10 cellular contexts compared by ENCODE assay signal in genomic region chr15:98315951-98316350, GRCh38.
"Had no signal": no experiment of that assay in that cellular context is flagged by ENCODE, and none has a peak within 500 bp of the region (broad histone marks: within the 10 kb centered on the region; RNA-seq: fewer than 3 reads in every experiment).

No MANE protein-coding gene starts in this region.

- H3K4me1 ChIP-seq: HAP-1 had no signal

- H3K4me3 Mint-ChIP-seq: HFFc6 had no signal

- ATAC-seq: HCT116, K562 had no signal

- H3K4me3 ChIP-seq: GM23248, HAP-1, K562 had no signal

- FAIRE-seq: HTR-8/SVneo, K562 had no signal

- H3K36me3 ChIP-seq: HAP-1 had no signal

- DNase-seq: GM23248, GOT3, H7, HFFc6, IMR-90, KG1 had no signal

- H3K27ac Mint-ChIP-seq: HFFc6 had no signal

- H3K9me3 ChIP-seq: HAP-1 had no signal

- H3K27ac ChIP-seq: GM23248 had no signal

- H3K9me3 Mint-ChIP-seq: HFFc6 had no signal
